Comparison of ENCODE assay signal across 8 cellular contexts in the genomic region with DNA sequence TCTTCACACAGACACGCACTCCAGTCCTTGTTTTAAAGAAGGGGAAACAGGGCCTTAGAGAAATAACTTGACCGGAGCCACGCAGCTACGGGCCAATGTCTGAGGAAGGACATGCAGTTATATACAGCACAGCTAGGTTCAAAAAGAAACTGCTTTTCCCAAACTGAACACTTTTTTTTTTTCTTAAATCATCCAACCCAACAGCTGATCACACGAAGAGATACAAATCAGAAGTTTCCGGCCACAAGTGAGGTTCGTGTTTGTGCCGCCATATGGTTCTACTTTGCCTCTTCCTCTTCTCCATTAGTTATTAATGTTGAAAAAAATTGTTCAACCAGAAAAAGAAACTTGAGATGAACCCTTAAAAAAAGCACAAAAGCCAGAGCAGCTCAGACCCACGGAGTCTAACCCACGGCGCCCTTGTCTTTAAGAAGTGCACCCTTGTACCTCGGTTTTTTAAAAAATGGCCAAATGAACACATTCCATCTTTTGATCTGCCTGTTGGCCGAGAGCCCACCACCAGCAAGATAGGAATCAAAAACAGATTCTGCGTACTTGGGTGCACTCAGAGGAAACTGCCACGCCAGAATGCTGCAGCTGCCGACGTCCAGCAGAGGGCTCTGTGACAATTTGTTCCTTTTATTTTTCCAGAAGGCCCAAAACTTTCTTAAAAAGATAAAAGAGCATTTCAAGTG.
DNase-seq lines count a peak whose midpoint lies in the region; ATAC-seq and TF ChIP-seq lines count a peak whose summit lies in the region.

No MANE protein-coding gene starts in this region.

- ATAC-seq in HG03139 (IDR thresholded peaks at IDR 0.05; ENCODE audit: unreplicated experiment) (peak; percentile 52), SK-N-SH treated with all-trans-retinoic acid at 6 μM for 48 hours (peak; percentile 78)

- H3K9me3 ChIP-seq in adipocyte (ENCODE audit: control insufficient read depth, low read length), result no peaks in the 10 kb centered on the region
- H3K9me3 ChIP-seq in right atrium auricular region, result no peaks in the 10 kb centered on the region
- H3K9me3 ChIP-seq in skeletal muscle satellite cell (replicated peaks; ENCODE audit: low read length), result no peaks in the 10 kb centered on the region

- peak overlapping the region; percentile 69 for H3K4me2 ChIP-seq in skeletal muscle satellite cell (ENCODE audit: low read length)

- H3K36me3 ChIP-seq in adipocyte (ENCODE audit: control insufficient read depth, insufficient read depth, low read length, severe bottlenecking) (peaks cover 2% of the 10 kb centered on the region), right atrium auricular region (no peaks in the 10 kb centered on the region), skeletal muscle satellite cell (ENCODE audit: insufficient read depth, low read length) (peaks cover 2% of the 10 kb centered on the region)

- H3K4me1 ChIP-seq in adipocyte (ENCODE audit: control insufficient read depth, insufficient read depth, low read length) (peaks cover 24% of the 10 kb centered on the region), right atrium auricular region (peaks cover 0 to 45% of the 10 kb centered on the region in 2 donors), skeletal muscle satellite cell (ENCODE audit: control insufficient read depth, insufficient read depth, low read length) (peaks cover 50% of the 10 kb centered on the region)

- H3K27me3 ChIP-seq in adipocyte (replicated peaks; ENCODE audit: control insufficient read depth, insufficient read depth, low read length) (no peaks in the 10 kb centered on the region), right atrium auricular region (no peaks in the 10 kb centered on the region), skeletal muscle satellite cell (ENCODE audit: control insufficient read depth, insufficient read depth, low read length) (no peaks in the 10 kb centered on the region)

- H3K9ac ChIP-seq in adipocyte (ENCODE audit: low read length) (peak overlapping the region; percentile 79), skeletal muscle satellite cell (ENCODE audit: low read depth, low read length) (peak overlapping the region; percentile 53)

- DNase-seq in NOMO-1 (lab: John Stamatoyannopoulos, UW; ENCODE audit: unreplicated experiment in 2 of 2) (peak; percentile 1 to 11), NOMO-1 treated with dmso at 0.1 percent for 144 hours (lab: John Stamatoyannopoulos, UW; ENCODE audit: unreplicated experiment) (no peak), adipocyte (ENCODE audit: low read depth) (peak; percentile 94), right atrium auricular region (ENCODE audit: low spot score) (peak; percentile 72), NCI-H748 (lab: John Stamatoyannopoulos, UW; ENCODE audit: unreplicated experiment) (no peak)

- peak overlapping the region; percentile 61 for H3K4me3 ChIP-seq in adipocyte (ENCODE audit: low read length)
- H3K4me3 ChIP-seq in right atrium auricular region, result peak overlapping the region in 1 of 2 donors; percentile 19
- H3K4me3 ChIP-seq in skeletal muscle satellite cell (ENCODE audit: low read length), result peak overlapping the region; percentile 3

- TF ChIP-seq CTCF in right atrium auricular region (IDR thresholded peaks at IDR 0.05), result peak; percentile 83 to 84

- H3K27ac ChIP-seq in right atrium auricular region, result peak overlapping the region; percentile 43 to 62

TF ChIP-seq in SK-N-SH treated with all-trans-retinoic acid at 6 μM for 48 hours, 23 proteins besides CTCF, POLR2A, EP300 and RAD21:
- TF ChIP-seq ARNTL (CRISPR knock-in tag; IDR thresholded peaks at IDR 0.05; ENCODE audit: borderline replicate concordance, low read depth) (no peak), TCF4 (CRISPR knock-in tag; IDR thresholded peaks at IDR 0.05; ENCODE audit: borderline replicate concordance) (peak; percentile 73; the same call in 1 of the 2 replicates), ISL1 (CRISPR knock-in tag; IDR thresholded peaks at IDR 0.05) (no peak)

Comparison
In these comparisons a context has a peak if more than half of its experiments do, and no peak if none do; other contexts are left out.
1. DNase-seq: peak in NOMO-1 (2 of 2), adipocyte (single experiment) and right atrium auricular region (single experiment); none in NOMO-1 treated with dmso at 0.1 percent for 144 hours (single experiment) and NCI-H748 (single experiment).